20 cellular contexts compared by ENCODE assay signal in the genomic region with DNA sequence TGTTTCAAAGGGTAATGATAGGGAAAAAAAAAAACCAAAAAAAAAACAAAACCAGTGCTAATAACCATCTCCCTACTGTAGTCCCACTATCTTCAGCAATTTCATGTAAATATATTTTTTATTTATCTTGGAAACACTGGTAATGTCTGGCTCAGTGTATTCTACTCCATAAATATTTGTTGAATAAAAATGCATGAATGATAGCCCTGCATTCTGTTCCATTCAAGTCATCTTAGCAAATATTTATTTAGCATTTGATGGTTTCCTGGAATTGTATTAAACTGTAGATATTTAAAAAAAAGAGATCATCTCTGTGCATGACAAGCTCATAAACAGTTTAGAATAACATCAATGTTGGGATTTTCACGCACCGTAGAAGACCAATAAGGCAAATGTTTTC. TPM values are rescaled to one million over a fixed set of nuclear protein-coding genes. Genes with fewer than 3 reads are reported as not detected.
DNase-seq lines count a peak whose midpoint lies in the region; ATAC-seq and TF ChIP-seq lines count a peak whose summit lies in the region.
"Had no signal": no experiment of that assay in that cellular context is flagged by ENCODE, and none has a peak within 500 bp of the region (broad histone marks: within the 10 kb centered on the region; RNA-seq: fewer than 3 reads in every experiment).

No MANE protein-coding gene starts in this region.

- H2AFZ ChIP-seq in GM23248, result no peak overlapping the region

- H3K36me3 Mint-ChIP-seq in activated naive CD4-positive, alpha-beta T cell treated with anti-CD3 and anti-CD28 coated beads, Interleukin-2, amount 50 U/mL, for 24 hours, result no peaks in the 10 kb centered on the region
- H3K36me3 Mint-ChIP-seq in activated naive CD4-positive, alpha-beta T cell treated with anti-CD3 and anti-CD28 coated beads, Interleukin-2, amount 10 ng/mL, durations not matched to agents 7 days and 5 days, result no peaks in the 10 kb centered on the region
- no peaks in the 10 kb centered on the region for H3K36me3 Mint-ChIP-seq in endodermal cell (ENCODE audit: low read depth)

- in situ Hi-C loops in GM23248 (cut with MboI), result no loop called here

- H3K27me3 ChIP-seq in GM23248 (replicated peaks; ENCODE audit: insufficient read depth), result peaks cover 5% of the 10 kb centered on the region; the same call in 1 of the 2 replicates
- no peaks in the 10 kb centered on the region for H3K27me3 ChIP-seq in endodermal cell (ENCODE audit: control insufficient read depth, insufficient read depth, low read length, poor library complexity, severe bottlenecking)
- H3K27me3 ChIP-seq: BLaER1, MG63, SJCRH30 had no signal

- H3K9me3 Mint-ChIP-seq in activated naive CD4-positive, alpha-beta T cell treated with anti-CD3 and anti-CD28 coated beads, Interleukin-2, amount 50 U/mL, for 24 hours, result no peaks in the 10 kb centered on the region
- H3K9me3 Mint-ChIP-seq in activated naive CD4-positive, alpha-beta T cell treated with anti-CD3 and anti-CD28 coated beads, Interleukin-2, amount 10 ng/mL, durations not matched to agents 7 days and 5 days, result no peaks in the 10 kb centered on the region
- no peaks in the 10 kb centered on the region for H3K9me3 Mint-ChIP-seq in endodermal cell
- H3K9me3 Mint-ChIP-seq: CD8-positive, alpha-beta memory T cell had no signal

- H3K27ac Mint-ChIP-seq in activated naive CD4-positive, alpha-beta T cell treated with anti-CD3 and anti-CD28 coated beads, Interleukin-2, amount 50 U/mL, for 24 hours, result peak overlapping the region; percentile 38
- H3K27ac Mint-ChIP-seq in activated naive CD4-positive, alpha-beta T cell treated with anti-CD3 and anti-CD28 coated beads, Interleukin-2, amount 10 ng/mL, durations not matched to agents 7 days and 5 days, result no peak overlapping the region
- no peak overlapping the region for H3K27ac Mint-ChIP-seq in endodermal cell

- no peaks in the 10 kb centered on the region for H3K79me2 ChIP-seq in GM23248 (ENCODE audit: insufficient read depth)

- peaks cover 17% of the 10 kb centered on the region for H3K4me1 Mint-ChIP-seq in activated naive CD4-positive, alpha-beta T cell treated with anti-CD3 and anti-CD28 coated beads, Interleukin-2, amount 50 U/mL, for 24 hours
- H3K4me1 Mint-ChIP-seq in activated naive CD4-positive, alpha-beta T cell treated with anti-CD3 and anti-CD28 coated beads, Interleukin-2, amount 10 ng/mL, durations not matched to agents 7 days and 5 days, result peaks cover 25% of the 10 kb centered on the region
- H3K4me1 Mint-ChIP-seq in endodermal cell, result no peaks in the 10 kb centered on the region

- no peak overlapping the region for H3K4me2 ChIP-seq in GM23248 (ENCODE audit: unreplicated experiment)
- H3K4me2 ChIP-seq: BLaER1 had no signal

- no peak for ATAC-seq in GM18868 (IDR thresholded peaks at IDR 0.05; ENCODE audit: unreplicated experiment)
- ATAC-seq: HCT116 had no signal

- H3K27ac ChIP-seq in GM23248, result no peak overlapping the region
- no peak overlapping the region for H3K27ac ChIP-seq in endodermal cell (ENCODE audit: low read depth, low read length)
- H3K27ac ChIP-seq: BLaER1, RWPE1, SJCRH30 had no signal

- H3K4me1 ChIP-seq in GM23248 (ENCODE audit: insufficient read depth) (no peaks in the 10 kb centered on the region), endodermal cell (ENCODE audit: control insufficient read depth, insufficient read depth, low read length) (no peaks in the 10 kb centered on the region)

- H3K27me3 Mint-ChIP-seq in activated naive CD4-positive, alpha-beta T cell treated with anti-CD3 and anti-CD28 coated beads, Interleukin-2, amount 50 U/mL, for 24 hours, result no peaks in the 10 kb centered on the region
- no peaks in the 10 kb centered on the region for H3K27me3 Mint-ChIP-seq in activated naive CD4-positive, alpha-beta T cell treated with anti-CD3 and anti-CD28 coated beads, Interleukin-2, amount 10 ng/mL, durations not matched to agents 7 days and 5 days
- no peaks in the 10 kb centered on the region for H3K27me3 Mint-ChIP-seq in endodermal cell (ENCODE audit: insufficient read depth)
- H3K27me3 Mint-ChIP-seq: CD8-positive, alpha-beta memory T cell had no signal

- H3K36me3 ChIP-seq in GM23248 (ENCODE audit: low read depth), result no peaks in the 10 kb centered on the region
- no peaks in the 10 kb centered on the region for H3K36me3 ChIP-seq in endodermal cell (ENCODE audit: control insufficient read depth, insufficient read depth, low read length)
- H3K36me3 ChIP-seq: BLaER1, MG63, SJCRH30 had no signal

- H4K20me1 ChIP-seq in GM23248 (ENCODE audit: insufficient read depth), result no peaks in the 10 kb centered on the region
- H4K20me1 ChIP-seq: BLaER1 had no signal

- no peaks in the 10 kb centered on the region for H3F3A ChIP-seq in GM23248 (ENCODE audit: insufficient read depth)

- H3K4me3 ChIP-seq in GM23248 (no peak overlapping the region), endodermal cell (ENCODE audit: low read length) (no peak overlapping the region)
- H3K4me3 ChIP-seq: BLaER1, GM12878, MG63, SJCRH30 had no signal

- H3K9ac ChIP-seq in GM23248 (no peak overlapping the region), endodermal cell (ENCODE audit: extremely low read depth, low read length, poor library complexity, severe bottlenecking) (no peak overlapping the region)
- H3K9ac ChIP-seq: BLaER1 had no signal

- TF ChIP-seq CTCF in endodermal cell (conservative IDR thresholded peaks at IDR 0.05), result no peak

- WGBS in GM23248 (ENCODE audit: low coverage in 1 of 2, low lambda C conversion rate in 2 of 2, missing lambda C conversion rate in 2 of 2), 2 experiments, result 89 to 91% methylated on average over 2 of the region's 2 CpGs
- WGBS in endodermal cell (ENCODE audit: insufficient coverage in 1 of 2, insufficient read length in 1 of 2), 2 experiments, result 94 to 99% methylated on average over 2 of the region's 2 CpGs

- no peaks in the 10 kb centered on the region for H3K9me2 ChIP-seq in GM23248 (ENCODE audit: insufficient read depth)

- CTCF ChIA-PET in activated naive CD4-positive, alpha-beta T cell treated with anti-CD3 and anti-CD28 coated beads, Interleukin-2, amount 10 ng/mL, durations not matched to agents 7 days and 5 days (lab: Charles Lee), result interaction anchor here (0.7 to 3.7 kb wide), 5 partner anchors 9 to 23 kb away, joined by 3 to 41 read pairs (median 4); no protein-coding TSS in a partner anchor

- H3K9me3 ChIP-seq in GM23248 (ENCODE audit: low read depth) (no peaks in the 10 kb centered on the region), endodermal cell (ENCODE audit: control insufficient read depth, low read length) (no peaks in the 10 kb centered on the region)
- H3K9me3 ChIP-seq: BLaER1, MG63, SJCRH30 had no signal

- DNase-seq in activated naive CD4-positive, alpha-beta T cell treated with anti-CD3 and anti-CD28 coated beads, Interleukin-2, amount 10 ng/mL, durations not matched to agents 7 days and 5 days, result no peak
- DNase-seq in DMS53 treated with DMSO at 0.1 percent for 48 hours (lab: John Stamatoyannopoulos, UW; ENCODE audit: unreplicated experiment) (peak; percentile 99), NCI-H2029 treated with DMSO at 0.1 percent for 48 hours (lab: John Stamatoyannopoulos, UW) (peak; percentile 37), dermis microvascular lymphatic vessel endothelial cell (ENCODE audit: low read depth in 2 of 2) (peak; percentile 29 to 31), GM23248 (no peak), endodermal cell (no peak)
- DNase-seq: CD8-positive, alpha-beta memory T cell; DND-41; NCI-H1092; NCI-H146; NCI-H226; NCI-H524 treated with DMSO at 0.1 percent for 48 hours; SJCRH30 had no signal

- peak overlapping the region; percentile 16 for H3K4me3 Mint-ChIP-seq in activated naive CD4-positive, alpha-beta T cell treated with anti-CD3 and anti-CD28 coated beads, Interleukin-2, amount 50 U/mL, for 24 hours
- H3K4me3 Mint-ChIP-seq in activated naive CD4-positive, alpha-beta T cell treated with anti-CD3 and anti-CD28 coated beads, Interleukin-2, amount 10 ng/mL, durations not matched to agents 7 days and 5 days, result no peak overlapping the region
- H3K4me3 Mint-ChIP-seq in endodermal cell, result no peak overlapping the region

RNA-seq across cellular contexts. Expression of gene IL23R, which starts 24.2 kb away (rescaled TPM):
- not detected in 2 replicates for total RNA-seq in dermis microvascular lymphatic vessel endothelial cell
- total RNA-seq in GM23248 (2014; rRNA removed; shearing (Covaris generic)), result not detected in 2 replicates
- polyA plus RNA-seq in GM23248 (2016; fragmentation: Nextera tagmentation; extraction: Ambion mirVana), result not detected in 2 replicates
- not detected for total RNA-seq in endodermal cell
- not detected for polyA plus RNA-seq in endodermal cell (2013, experiment 1 of 2)
- not detected for polyA plus RNA-seq in endodermal cell (2013, experiment 2 of 2)
- total RNA-seq: SJCRH30 had no signal

RNA-seq across cellular contexts. Expression of gene C1orf141, which starts 55.6 kb away (rescaled TPM):
- total RNA-seq in dermis microvascular lymphatic vessel endothelial cell, result not detected in 2 replicates
- not detected in 2 replicates for total RNA-seq in GM23248 (2014; rRNA removed; shearing (Covaris generic))
- polyA plus RNA-seq in GM23248 (2016; fragmentation: Nextera tagmentation; extraction: Ambion mirVana), result not detected in 2 replicates
- not detected for total RNA-seq in endodermal cell
- polyA plus RNA-seq in endodermal cell (2013, experiment 1 of 2), result not detected
- polyA plus RNA-seq in endodermal cell (2013, experiment 2 of 2), result not detected
- total RNA-seq: CD8-positive, alpha-beta memory T cell; GM12878 had no signal
- polyA plus RNA-seq: CD8-positive, alpha-beta memory T cell; GM12878 had no signal

Comparison
In these comparisons a context has a peak if more than half of its experiments do, and no peak if none do; other contexts are left out.
1. DNase-seq: peak in DMS53 treated with DMSO at 0.1 percent for 48 hours (single experiment), NCI-H2029 treated with DMSO at 0.1 percent for 48 hours (single experiment) and dermis microvascular lymphatic vessel endothelial cell (2 of 2); none in activated naive CD4-positive, alpha-beta T cell treated with anti-CD3 and anti-CD28 coated beads, Interleukin-2, amount 10 ng/mL, durations not matched to agents 7 days and 5 days (single experiment), GM23248 (single experiment) and endodermal cell (single experiment).